ENCODE assay signal across 1 cellular context in the genomic region with DNA sequence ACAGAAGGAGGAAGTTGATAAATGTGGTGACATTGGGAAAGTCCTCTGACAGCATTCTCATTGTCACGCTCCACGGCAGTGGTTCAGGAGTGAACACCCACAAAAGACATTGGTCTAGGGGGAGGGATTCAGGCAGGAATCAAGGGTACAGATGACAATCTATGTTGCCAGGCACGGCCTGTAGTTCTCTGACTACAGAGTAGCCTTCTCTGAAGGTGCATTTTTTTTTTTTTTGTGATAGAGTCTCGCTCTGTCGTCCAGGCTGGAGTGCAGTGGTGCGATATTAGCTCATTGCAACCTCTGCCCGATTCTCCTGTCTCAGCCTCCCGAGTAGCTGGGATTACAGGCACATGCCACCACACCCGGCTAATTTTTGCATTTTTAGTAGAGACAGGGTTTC.
TF ChIP-seq lines count a peak whose summit lies in the region.

No MANE protein-coding gene starts in this region.

TF ChIP-seq in K562, 482 proteins besides CTCF, POLR2A, EP300 and RAD21 (continued from another document and continues in another):
- TF ChIP-seq SREBF2 (CRISPR knock-in tag; IDR thresholded peaks at IDR 0.05) (no peak), RBM34 (IDR thresholded peaks at IDR 0.05; ENCODE audit: borderline replicate concordance, insufficient read depth, low read length) (no peak), ELF1 (tag; IDR thresholded peaks at IDR 0.05) (peak; percentile 29; the same call in 1 of the 2 replicates), ARID2 (IDR thresholded peaks at IDR 0.05) (no peak), MECOM (CRISPR knock-in tag; IDR thresholded peaks at IDR 0.05) (no peak), CSDE1 (IDR thresholded peaks at IDR 0.05) (no peak), GTF2F1 (IDR thresholded peaks at IDR 0.05; ENCODE audit: low read depth, low read length) (no peak), ZNF197 (CRISPR knock-in tag; IDR thresholded peaks at IDR 0.05; ENCODE audit: low read depth) (0 out of 2 replicates have a peak, but pooled peaks have one; percentile 38), PHF8 (IDR thresholded peaks at IDR 0.05; ENCODE audit: borderline replicate concordance, low read length) (peak; percentile 43; the same call in 1 of the 2 replicates), ZNF551 (CRISPR knock-in tag; IDR thresholded peaks at IDR 0.05) (no peak), SP1 (CRISPR knock-in tag; IDR thresholded peaks at IDR 0.05) (no peak), JUNB (CRISPR knock-in tag; conservative IDR thresholded peaks at IDR 0.05) (no peak), CEBPB (tag; IDR thresholded peaks at IDR 0.05) (peak; percentile 76), ZNF695 (CRISPR knock-in tag; IDR thresholded peaks at IDR 0.05) (no peak), ZNF282 (CRISPR knock-in tag; IDR thresholded peaks at IDR 0.05) (no peak), SOX6 (IDR thresholded peaks at IDR 0.05) (peak; percentile 88), RBBP5 (IDR thresholded peaks at IDR 0.05; ENCODE audit: borderline replicate concordance, insufficient read depth, low read length, poor library complexity, severe bottlenecking) (no peak), NFIC (IDR thresholded peaks at IDR 0.05) (peak; percentile 31), KHSRP (IDR thresholded peaks at IDR 0.05) (no peak), SAFB2 (IDR thresholded peaks at IDR 0.05; ENCODE audit: borderline replicate concordance, low read depth, low read length, severe bottlenecking) (no peak), ELF4 (CRISPR knock-in tag; IDR thresholded peaks at IDR 0.05) (no peak), EP400 (IDR thresholded peaks at IDR 0.05) (peak; percentile 55; the same call in 1 of the 2 replicates), KAT2B (IDR thresholded peaks at IDR 0.05; ENCODE audit: low read depth, low read length) (no peak), NCOR1 (IDR thresholded peaks at IDR 0.05) (peak; percentile 61), PURB (CRISPR knock-in tag; IDR thresholded peaks at IDR 0.05; ENCODE audit: low read depth) (no peak)
- TF ChIP-seq, protein P1, sequence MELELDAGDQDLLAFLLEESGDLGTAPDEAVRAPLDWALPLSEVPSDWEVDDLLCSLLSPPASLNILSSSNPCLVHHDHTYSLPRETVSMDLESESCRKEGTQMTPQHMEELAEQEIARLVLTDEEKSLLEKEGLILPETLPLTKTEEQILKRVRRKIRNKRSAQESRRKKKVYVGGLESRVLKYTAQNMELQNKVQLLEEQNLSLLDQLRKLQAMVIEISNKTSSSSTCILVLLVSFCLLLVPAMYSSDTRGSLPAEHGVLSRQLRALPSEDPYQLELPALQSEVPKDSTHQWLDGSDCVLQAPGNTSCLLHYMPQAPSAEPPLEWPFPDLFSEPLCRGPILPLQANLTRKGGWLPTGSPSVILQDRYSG (tag; conservative IDR thresholded peaks at IDR 0.05; ENCODE audit: low read depth), result no peak
- TF ChIP-seq, protein P2, sequence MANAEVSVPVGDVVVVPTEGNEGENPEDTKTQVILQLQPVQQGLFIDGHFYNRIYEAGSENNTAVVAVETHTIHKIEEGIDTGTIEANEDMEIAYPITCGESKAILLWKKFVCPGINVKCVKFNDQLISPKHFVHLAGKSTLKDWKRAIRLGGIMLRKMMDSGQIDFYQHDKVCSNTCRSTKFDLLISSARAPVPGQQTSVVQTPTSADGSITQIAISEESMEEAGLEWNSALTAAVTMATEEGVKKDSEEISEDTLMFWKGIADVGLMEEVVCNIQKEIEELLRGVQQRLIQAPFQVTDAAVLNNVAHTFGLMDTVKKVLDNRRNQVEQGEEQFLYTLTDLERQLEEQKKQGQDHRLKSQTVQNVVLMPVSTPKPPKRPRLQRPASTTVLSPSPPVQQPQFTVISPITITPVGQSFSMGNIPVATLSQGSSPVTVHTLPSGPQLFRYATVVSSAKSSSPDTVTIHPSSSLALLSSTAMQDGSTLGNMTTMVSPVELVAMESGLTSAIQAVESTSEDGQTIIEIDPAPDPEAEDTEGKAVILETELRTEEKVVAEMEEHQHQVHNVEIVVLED (CRISPR knock-in tag; IDR thresholded peaks at IDR 0.05), result no peak
- TF ChIP-seq, protein P3, sequence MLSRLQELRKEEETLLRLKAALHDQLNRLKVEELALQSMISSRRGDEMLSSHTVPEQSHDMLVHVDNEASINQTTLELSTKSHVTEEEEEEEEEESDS (CRISPR knock-in tag; IDR thresholded peaks at IDR 0.05), result no peak
- TF ChIP-seq, protein P4, sequence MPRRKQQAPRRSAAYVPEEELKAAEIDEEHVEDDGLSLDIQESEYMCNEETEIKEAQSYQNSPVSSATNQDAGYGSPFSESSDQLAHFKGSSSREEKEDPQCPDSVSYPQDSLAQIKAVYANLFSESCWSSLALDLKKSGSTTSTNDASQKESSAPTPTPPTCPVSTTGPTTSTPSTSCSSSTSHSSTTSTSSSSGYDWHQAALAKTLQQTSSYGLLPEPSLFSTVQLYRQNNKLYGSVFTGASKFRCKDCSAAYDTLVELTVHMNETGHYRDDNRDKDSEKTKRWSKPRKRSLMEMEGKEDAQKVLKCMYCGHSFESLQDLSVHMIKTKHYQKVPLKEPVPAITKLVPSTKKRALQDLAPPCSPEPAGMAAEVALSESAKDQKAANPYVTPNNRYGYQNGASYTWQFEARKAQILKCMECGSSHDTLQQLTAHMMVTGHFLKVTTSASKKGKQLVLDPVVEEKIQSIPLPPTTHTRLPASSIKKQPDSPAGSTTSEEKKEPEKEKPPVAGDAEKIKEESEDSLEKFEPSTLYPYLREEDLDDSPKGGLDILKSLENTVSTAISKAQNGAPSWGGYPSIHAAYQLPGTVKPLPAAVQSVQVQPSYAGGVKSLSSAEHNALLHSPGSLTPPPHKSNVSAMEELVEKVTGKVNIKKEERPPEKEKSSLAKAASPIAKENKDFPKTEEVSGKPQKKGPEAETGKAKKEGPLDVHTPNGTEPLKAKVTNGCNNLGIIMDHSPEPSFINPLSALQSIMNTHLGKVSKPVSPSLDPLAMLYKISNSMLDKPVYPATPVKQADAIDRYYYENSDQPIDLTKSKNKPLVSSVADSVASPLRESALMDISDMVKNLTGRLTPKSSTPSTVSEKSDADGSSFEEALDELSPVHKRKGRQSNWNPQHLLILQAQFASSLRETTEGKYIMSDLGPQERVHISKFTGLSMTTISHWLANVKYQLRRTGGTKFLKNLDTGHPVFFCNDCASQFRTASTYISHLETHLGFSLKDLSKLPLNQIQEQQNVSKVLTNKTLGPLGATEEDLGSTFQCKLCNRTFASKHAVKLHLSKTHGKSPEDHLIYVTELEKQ (CRISPR knock-in tag; IDR thresholded peaks at IDR 0.05), result no peak
- TF ChIP-seq, protein P5, sequence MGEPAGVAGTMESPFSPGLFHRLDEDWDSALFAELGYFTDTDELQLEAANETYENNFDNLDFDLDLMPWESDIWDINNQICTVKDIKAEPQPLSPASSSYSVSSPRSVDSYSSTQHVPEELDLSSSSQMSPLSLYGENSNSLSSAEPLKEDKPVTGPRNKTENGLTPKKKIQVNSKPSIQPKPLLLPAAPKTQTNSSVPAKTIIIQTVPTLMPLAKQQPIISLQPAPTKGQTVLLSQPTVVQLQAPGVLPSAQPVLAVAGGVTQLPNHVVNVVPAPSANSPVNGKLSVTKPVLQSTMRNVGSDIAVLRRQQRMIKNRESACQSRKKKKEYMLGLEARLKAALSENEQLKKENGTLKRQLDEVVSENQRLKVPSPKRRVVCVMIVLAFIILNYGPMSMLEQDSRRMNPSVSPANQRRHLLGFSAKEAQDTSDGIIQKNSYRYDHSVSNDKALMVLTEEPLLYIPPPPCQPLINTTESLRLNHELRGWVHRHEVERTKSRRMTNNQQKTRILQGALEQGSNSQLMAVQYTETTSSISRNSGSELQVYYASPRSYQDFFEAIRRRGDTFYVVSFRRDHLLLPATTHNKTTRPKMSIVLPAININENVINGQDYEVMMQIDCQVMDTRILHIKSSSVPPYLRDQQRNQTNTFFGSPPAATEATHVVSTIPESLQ (CRISPR knock-in tag; IDR thresholded peaks at IDR 0.05), result no peak
- TF ChIP-seq, protein P6, sequence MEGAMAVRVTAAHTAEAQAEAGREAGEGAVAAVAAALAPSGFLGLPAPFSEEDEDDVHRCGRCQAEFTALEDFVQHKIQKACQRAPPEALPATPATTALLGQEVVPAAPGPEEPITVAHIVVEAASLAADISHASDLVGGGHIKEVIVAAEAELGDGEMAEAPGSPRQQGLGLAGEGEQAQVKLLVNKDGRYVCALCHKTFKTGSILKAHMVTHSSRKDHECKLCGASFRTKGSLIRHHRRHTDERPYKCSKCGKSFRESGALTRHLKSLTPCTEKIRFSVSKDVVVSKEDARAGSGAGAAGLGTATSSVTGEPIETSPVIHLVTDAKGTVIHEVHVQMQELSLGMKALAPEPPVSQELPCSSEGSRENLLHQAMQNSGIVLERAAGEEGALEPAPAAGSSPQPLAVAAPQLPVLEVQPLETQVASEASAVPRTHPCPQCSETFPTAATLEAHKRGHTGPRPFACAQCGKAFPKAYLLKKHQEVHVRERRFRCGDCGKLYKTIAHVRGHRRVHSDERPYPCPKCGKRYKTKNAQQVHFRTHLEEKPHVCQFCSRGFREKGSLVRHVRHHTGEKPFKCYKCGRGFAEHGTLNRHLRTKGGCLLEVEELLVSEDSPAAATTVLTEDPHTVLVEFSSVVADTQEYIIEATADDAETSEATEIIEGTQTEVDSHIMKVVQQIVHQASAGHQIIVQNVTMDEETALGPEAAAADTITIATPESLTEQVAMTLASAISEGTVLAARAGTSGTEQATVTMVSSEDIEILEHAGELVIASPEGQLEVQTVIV (CRISPR knock-in tag; IDR thresholded peaks at IDR 0.05; ENCODE audit: borderline replicate concordance), result no peak
- TF ChIP-seq, protein P7, sequence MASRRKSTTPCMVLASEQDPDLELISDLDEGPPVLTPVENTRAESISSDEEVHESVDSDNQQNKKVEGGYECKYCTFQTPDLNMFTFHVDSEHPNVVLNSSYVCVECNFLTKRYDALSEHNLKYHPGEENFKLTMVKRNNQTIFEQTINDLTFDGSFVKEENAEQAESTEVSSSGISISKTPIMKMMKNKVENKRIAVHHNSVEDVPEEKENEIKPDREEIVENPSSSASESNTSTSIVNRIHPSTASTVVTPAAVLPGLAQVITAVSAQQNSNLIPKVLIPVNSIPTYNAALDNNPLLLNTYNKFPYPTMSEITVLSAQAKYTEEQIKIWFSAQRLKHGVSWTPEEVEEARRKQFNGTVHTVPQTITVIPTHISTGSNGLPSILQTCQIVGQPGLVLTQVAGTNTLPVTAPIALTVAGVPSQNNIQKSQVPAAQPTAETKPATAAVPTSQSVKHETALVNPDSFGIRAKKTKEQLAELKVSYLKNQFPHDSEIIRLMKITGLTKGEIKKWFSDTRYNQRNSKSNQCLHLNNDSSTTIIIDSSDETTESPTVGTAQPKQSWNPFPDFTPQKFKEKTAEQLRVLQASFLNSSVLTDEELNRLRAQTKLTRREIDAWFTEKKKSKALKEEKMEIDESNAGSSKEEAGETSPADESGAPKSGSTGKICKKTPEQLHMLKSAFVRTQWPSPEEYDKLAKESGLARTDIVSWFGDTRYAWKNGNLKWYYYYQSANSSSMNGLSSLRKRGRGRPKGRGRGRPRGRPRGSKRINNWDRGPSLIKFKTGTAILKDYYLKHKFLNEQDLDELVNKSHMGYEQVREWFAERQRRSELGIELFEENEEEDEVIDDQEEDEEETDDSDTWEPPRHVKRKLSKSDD (conservative IDR thresholded peaks at IDR 0.05; ENCODE audit: low read length), result no peak
- TF ChIP-seq, protein P8, sequence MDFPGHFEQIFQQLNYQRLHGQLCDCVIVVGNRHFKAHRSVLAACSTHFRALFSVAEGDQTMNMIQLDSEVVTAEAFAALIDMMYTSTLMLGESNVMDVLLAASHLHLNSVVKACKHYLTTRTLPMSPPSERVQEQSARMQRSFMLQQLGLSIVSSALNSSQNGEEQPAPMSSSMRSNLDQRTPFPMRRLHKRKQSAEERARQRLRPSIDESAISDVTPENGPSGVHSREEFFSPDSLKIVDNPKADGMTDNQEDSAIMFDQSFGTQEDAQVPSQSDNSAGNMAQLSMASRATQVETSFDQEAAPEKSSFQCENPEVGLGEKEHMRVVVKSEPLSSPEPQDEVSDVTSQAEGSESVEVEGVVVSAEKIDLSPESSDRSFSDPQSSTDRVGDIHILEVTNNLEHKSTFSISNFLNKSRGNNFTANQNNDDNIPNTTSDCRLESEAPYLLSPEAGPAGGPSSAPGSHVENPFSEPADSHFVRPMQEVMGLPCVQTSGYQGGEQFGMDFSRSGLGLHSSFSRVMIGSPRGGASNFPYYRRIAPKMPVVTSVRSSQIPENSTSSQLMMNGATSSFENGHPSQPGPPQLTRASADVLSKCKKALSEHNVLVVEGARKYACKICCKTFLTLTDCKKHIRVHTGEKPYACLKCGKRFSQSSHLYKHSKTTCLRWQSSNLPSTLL (IDR thresholded peaks at IDR 0.05), result no peak
- TF ChIP-seq, protein P9, sequence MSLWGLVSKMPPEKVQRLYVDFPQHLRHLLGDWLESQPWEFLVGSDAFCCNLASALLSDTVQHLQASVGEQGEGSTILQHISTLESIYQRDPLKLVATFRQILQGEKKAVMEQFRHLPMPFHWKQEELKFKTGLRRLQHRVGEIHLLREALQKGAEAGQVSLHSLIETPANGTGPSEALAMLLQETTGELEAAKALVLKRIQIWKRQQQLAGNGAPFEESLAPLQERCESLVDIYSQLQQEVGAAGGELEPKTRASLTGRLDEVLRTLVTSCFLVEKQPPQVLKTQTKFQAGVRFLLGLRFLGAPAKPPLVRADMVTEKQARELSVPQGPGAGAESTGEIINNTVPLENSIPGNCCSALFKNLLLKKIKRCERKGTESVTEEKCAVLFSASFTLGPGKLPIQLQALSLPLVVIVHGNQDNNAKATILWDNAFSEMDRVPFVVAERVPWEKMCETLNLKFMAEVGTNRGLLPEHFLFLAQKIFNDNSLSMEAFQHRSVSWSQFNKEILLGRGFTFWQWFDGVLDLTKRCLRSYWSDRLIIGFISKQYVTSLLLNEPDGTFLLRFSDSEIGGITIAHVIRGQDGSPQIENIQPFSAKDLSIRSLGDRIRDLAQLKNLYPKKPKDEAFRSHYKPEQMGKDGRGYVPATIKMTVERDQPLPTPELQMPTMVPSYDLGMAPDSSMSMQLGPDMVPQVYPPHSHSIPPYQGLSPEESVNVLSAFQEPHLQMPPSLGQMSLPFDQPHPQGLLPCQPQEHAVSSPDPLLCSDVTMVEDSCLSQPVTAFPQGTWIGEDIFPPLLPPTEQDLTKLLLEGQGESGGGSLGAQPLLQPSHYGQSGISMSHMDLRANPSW (CRISPR knock-in tag; IDR thresholded peaks at IDR 0.05), result no peak
- TF ChIP-seq, protein P10, sequence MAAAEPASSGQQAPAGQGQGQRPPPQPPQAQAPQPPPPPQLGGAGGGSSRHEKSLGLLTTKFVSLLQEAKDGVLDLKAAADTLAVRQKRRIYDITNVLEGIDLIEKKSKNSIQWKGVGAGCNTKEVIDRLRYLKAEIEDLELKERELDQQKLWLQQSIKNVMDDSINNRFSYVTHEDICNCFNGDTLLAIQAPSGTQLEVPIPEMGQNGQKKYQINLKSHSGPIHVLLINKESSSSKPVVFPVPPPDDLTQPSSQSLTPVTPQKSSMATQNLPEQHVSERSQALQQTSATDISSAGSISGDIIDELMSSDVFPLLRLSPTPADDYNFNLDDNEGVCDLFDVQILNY (CRISPR knock-in tag; IDR thresholded peaks at IDR 0.05), result no peak
